In the genomic region with DNA sequence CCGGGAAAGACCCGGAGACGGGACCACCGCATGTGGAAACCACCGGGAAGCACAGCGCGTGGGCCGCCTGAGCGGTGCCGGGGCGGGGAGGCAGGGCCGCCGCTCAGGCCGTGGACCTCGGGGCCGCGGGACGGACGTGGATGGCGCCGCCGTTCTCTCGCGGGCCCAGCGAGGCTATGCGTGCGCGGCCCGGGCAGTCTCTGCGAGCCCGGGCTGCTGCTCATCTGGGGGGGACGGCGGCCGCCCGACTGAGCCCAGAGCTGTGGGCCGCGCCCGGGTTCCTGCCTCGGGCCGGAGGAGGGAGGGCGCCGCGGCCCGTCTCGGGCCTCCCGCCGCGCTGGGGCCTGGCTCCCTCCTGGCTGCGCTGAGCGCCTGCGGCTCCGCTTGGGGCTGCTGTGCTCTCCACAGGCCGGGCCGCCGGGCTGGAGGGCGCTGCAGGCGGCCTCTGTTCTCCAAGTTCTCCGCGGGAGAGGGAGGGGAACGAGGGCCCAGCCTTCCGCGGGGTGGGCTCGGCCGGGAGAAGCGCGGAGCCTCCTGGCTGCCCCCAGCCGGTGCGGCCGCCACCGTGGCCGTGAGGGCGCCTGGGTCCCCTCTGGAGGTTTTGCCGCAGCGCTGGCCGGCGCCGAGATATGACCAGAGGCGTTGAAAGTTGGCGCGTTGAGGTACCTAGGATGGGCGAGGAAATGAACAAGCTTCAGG, we compare ENCODE assay signal across 1 cellular context.
TF ChIP-seq lines count a peak whose summit lies in the region.

No MANE protein-coding gene starts in this region.

TF ChIP-seq in endothelial cell of umbilical vein, 7 proteins besides CTCF, POLR2A, EP300 and RAD21:
- TF ChIP-seq EZH2 (IDR thresholded peaks at IDR 0.05; ENCODE audit: borderline replicate concordance, low read depth, low read length, severe bottlenecking) (no peak), JUN (IDR thresholded peaks at IDR 0.05; ENCODE audit: borderline replicate concordance, insufficient read depth, insufficient read length, low read depth) (no peak), GATA2 (IDR thresholded peaks at IDR 0.05; ENCODE audit: insufficient read depth, insufficient read length, low read depth, low read length) (no peak), MYC (IDR thresholded peaks at IDR 0.05; ENCODE audit: low read depth, low read length) (no peak), POLR2AphosphoS5 (IDR thresholded peaks at IDR 0.05; ENCODE audit: insufficient read depth, low read depth, low read length) (no peak), FOS (IDR thresholded peaks at IDR 0.05; ENCODE audit: borderline replicate concordance, insufficient read depth, low read length) (no peak)
- TF ChIP-seq, protein P1, sequence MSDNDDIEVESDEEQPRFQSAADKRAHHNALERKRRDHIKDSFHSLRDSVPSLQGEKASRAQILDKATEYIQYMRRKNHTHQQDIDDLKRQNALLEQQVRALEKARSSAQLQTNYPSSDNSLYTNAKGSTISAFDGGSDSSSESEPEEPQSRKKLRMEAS (IDR thresholded peaks at IDR 0.05; ENCODE audit: insufficient read depth, insufficient read length): no peak
